Comparison of ENCODE assay signal across 20 cellular contexts in genomic region chr3:15997274-15997943, GRCh38.
DNase-seq lines count a peak whose midpoint lies in the region; ATAC-seq, FAIRE-seq and TF ChIP-seq lines count a peak whose summit lies in the region.
"Had no signal": no experiment of that assay in that cellular context is flagged by ENCODE, and none has a peak within 500 bp of the region (broad histone marks: within the 10 kb centered on the region; RNA-seq: fewer than 3 reads in every experiment).

No MANE protein-coding gene starts in this region.

- no peaks in the 10 kb centered on the region for H3K36me3 Mint-ChIP-seq in activated CD4-positive, alpha-beta memory T cell treated with anti-CD3 and anti-CD28 coated beads, Interleukin-2, amount 10 ng/mL, durations not matched to agents 7 days and 5 days (ENCODE audit: low read depth)

- H3K27ac ChIP-seq in stomach, result no peak overlapping the region
- H3K27ac ChIP-seq: epithelial cell of prostate, Peyer's patch, right atrium auricular region had no signal

- H3K27ac Mint-ChIP-seq in activated CD4-positive, alpha-beta memory T cell treated with anti-CD3 and anti-CD28 coated beads, Interleukin-2, amount 10 ng/mL, durations not matched to agents 7 days and 5 days, result no peak overlapping the region
- H3K27ac Mint-ChIP-seq: activated T-helper 17 cell treated with anti-CD3 and anti-CD28 coated beads, Interleukin-2, amount 50 U/mL, for 72 hours; GM23338; T-helper 1 cell treated with Interleukin-12 subunit alpha and Interleukin-12 subunit beta and Interleukin-4 antibody, amounts not matched to agents 30 μg/mL and 1 μg/mL, for 36 hours had no signal

- no peaks in the 10 kb centered on the region for H3K36me3 ChIP-seq in stomach
- H3K36me3 ChIP-seq: Peyer's patch, right atrium auricular region had no signal

- TF ChIP-seq POLR2A in GM12892 (IDR thresholded peaks at IDR 0.05; ENCODE audit: low read depth, low read length) (no peak), stomach (IDR thresholded peaks at IDR 0.05) (no peak)

- no peaks in the 10 kb centered on the region for H3K4me1 ChIP-seq in stomach
- H3K4me1 ChIP-seq: Peyer's patch, right atrium auricular region had no signal

- no peak overlapping the region for H3K4me3 Mint-ChIP-seq in activated CD4-positive, alpha-beta memory T cell treated with anti-CD3 and anti-CD28 coated beads, Interleukin-2, amount 10 ng/mL, durations not matched to agents 7 days and 5 days
- H3K4me3 Mint-ChIP-seq: activated T-helper 17 cell treated with anti-CD3 and anti-CD28 coated beads, Interleukin-2, amount 50 U/mL, for 72 hours; GM23338; T-helper 1 cell treated with Interleukin-12 subunit alpha and Interleukin-12 subunit beta and Interleukin-4 antibody, amounts not matched to agents 30 μg/mL and 1 μg/mL, for 36 hours had no signal

- ATAC-seq in HG02610 (IDR thresholded peaks at IDR 0.05; ENCODE audit: unreplicated experiment) (peak; percentile 91), HG03520 (IDR thresholded peaks at IDR 0.05; ENCODE audit: unreplicated experiment) (peak; percentile 92)
- ATAC-seq: activated T-helper 17 cell treated with anti-CD3 and anti-CD28 coated beads, Interleukin-2, amount 50 U/mL, for 72 hours; GM23338; left cardiac atrium had no signal

- peaks cover 4% of the 10 kb centered on the region for H3K9me3 Mint-ChIP-seq in activated CD4-positive, alpha-beta memory T cell treated with anti-CD3 and anti-CD28 coated beads, Interleukin-2, amount 10 ng/mL, durations not matched to agents 7 days and 5 days
- H3K9me3 Mint-ChIP-seq: GM23338 had no signal

- peaks cover 1% of the 10 kb centered on the region for H3K27me3 Mint-ChIP-seq in activated CD4-positive, alpha-beta memory T cell treated with anti-CD3 and anti-CD28 coated beads, Interleukin-2, amount 10 ng/mL, durations not matched to agents 7 days and 5 days

- no peaks in the 10 kb centered on the region for H3K27me3 ChIP-seq in stomach
- H3K27me3 ChIP-seq: Peyer's patch, right atrium auricular region had no signal

- intact Hi-C loops in stomach (cut with DNase I; ENCODE audit: low total_unique reads), result no loop called here

- H3K4me1 Mint-ChIP-seq in activated CD4-positive, alpha-beta memory T cell treated with anti-CD3 and anti-CD28 coated beads, Interleukin-2, amount 10 ng/mL, durations not matched to agents 7 days and 5 days, result peaks cover 3% of the 10 kb centered on the region
- H3K4me1 Mint-ChIP-seq: activated T-helper 17 cell treated with anti-CD3 and anti-CD28 coated beads, Interleukin-2, amount 50 U/mL, for 72 hours; GM23338 had no signal

- H3K4me3 ChIP-seq in stomach, result no peak overlapping the region
- H3K4me3 ChIP-seq: GM23338, Peyer's patch, right atrium auricular region had no signal

- POLR2A ChIA-PET in activated CD4-positive, alpha-beta memory T cell treated with anti-CD3 and anti-CD28 coated beads, Interleukin-2, amount 10 ng/mL, durations not matched to agents 7 days and 5 days (lab: Charles Lee), result no interaction called here

- no peak for TF ChIP-seq EP300 in stomach (IDR thresholded peaks at IDR 0.05)

- peak; percentile 72 for FAIRE-seq in GM12892 (lab: Jason Lieb, UNC)

- TF ChIP-seq CTCF in stomach (IDR thresholded peaks at IDR 0.05), result no peak

- CTCF ChIA-PET in activated CD4-positive, alpha-beta memory T cell treated with anti-CD3 and anti-CD28 coated beads, Interleukin-2, amount 10 ng/mL, durations not matched to agents 7 days and 5 days (lab: Charles Lee), result interaction anchor here (1.3 kb wide), 1 partner anchor 9 kb away, joined by 3 read pairs; no protein-coding TSS in a partner anchor

- no peak for DNase-seq in GM12892 (ENCODE audit: insufficient read length)
- peak; percentile 8 for DNase-seq in GM19240 (ENCODE audit: insufficient read length, low spot score)
- no peak for DNase-seq in HCEC 1CT
- no peak for DNase-seq in stomach
- no peak for DNase-seq in activated CD4-positive, alpha-beta memory T cell treated with anti-CD3 and anti-CD28 coated beads, Interleukin-2, amount 10 ng/mL, durations not matched to agents 7 days and 5 days
- no peak for DNase-seq in midbrain (lab: John Stamatoyannopoulos, UW)
- DNase-seq: activated CD4-positive, alpha-beta T cell treated with anti-CD3 and anti-CD28 coated beads for 48 hours; amniotic stem cell; KBM-7; left cardiac atrium; NCI-H1417; NCI-H510A; Peyer's patch had no signal

- WGBS in stomach, 5 donors, result 77 to 84% (median 81%) methylated on average over 4 of the region's 4 CpGs

- no peaks in the 10 kb centered on the region for H3K9me3 ChIP-seq in stomach
- H3K9me3 ChIP-seq: Peyer's patch, right atrium auricular region had no signal
